Comparison of ENCODE assay signal across 1 cellular context in genomic region chr3:36540898-36541518, GRCh38.
TF ChIP-seq lines count a peak whose summit lies in the region.

No MANE protein-coding gene starts in this region.

TF ChIP-seq in WTC11, 78 proteins besides CTCF, POLR2A, EP300 and RAD21 (continued from another document):
- TF ChIP-seq, protein P1, sequence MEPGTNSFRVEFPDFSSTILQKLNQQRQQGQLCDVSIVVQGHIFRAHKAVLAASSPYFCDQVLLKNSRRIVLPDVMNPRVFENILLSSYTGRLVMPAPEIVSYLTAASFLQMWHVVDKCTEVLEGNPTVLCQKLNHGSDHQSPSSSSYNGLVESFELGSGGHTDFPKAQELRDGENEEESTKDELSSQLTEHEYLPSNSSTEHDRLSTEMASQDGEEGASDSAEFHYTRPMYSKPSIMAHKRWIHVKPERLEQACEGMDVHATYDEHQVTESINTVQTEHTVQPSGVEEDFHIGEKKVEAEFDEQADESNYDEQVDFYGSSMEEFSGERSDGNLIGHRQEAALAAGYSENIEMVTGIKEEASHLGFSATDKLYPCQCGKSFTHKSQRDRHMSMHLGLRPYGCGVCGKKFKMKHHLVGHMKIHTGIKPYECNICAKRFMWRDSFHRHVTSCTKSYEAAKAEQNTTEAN (CRISPR knock-in tag; IDR thresholded peaks at IDR 0.05), result no peak
- no peak for TF ChIP-seq JAZF1 (CRISPR knock-in tag; IDR thresholded peaks at IDR 0.05)
- TF ChIP-seq ATF1 (CRISPR knock-in tag; IDR thresholded peaks at IDR 0.05), result no peak
- TF ChIP-seq FOXP1 (CRISPR knock-in tag; IDR thresholded peaks at IDR 0.05; ENCODE audit: borderline replicate concordance), result no peak
- no peak for TF ChIP-seq ZNF219 (CRISPR knock-in tag; IDR thresholded peaks at IDR 0.05; ENCODE audit: borderline replicate concordance)
- no peak for TF ChIP-seq TEAD1 (CRISPR knock-in tag; IDR thresholded peaks at IDR 0.05)
